15 cellular contexts compared by ENCODE assay signal in genomic region chr22:22714600-22715361, GRCh38.
DNase-seq lines count a peak whose midpoint lies in the region; ATAC-seq and TF ChIP-seq lines count a peak whose summit lies in the region.
"Had no signal": no experiment of that assay in that cellular context is flagged by ENCODE, and none has a peak within 500 bp of the region (broad histone marks: within the 10 kb centered on the region; RNA-seq: fewer than 3 reads in every experiment).

No MANE protein-coding gene starts in this region.

- TF ChIP-seq CTCF in tibial nerve (IDR thresholded peaks at IDR 0.05): no peak

- TF ChIP-seq POLR2A in tibial nerve (IDR thresholded peaks at IDR 0.05): no peak

- H3K4me1 Mint-ChIP-seq in activated CD4-positive, alpha-beta T cell treated with anti-CD3 and anti-CD28 coated beads, Interleukin-2, amount 10 ng/mL, durations not matched to agents 7 days and 5 days: peaks cover 7% of the 10 kb centered on the region

- WGBS in tibial nerve, 2 donors: 67 to 68% methylated on average over 7 of the region's 7 CpGs

- no peaks in the 10 kb centered on the region for H3K9me3 ChIP-seq in tibial nerve

- peaks cover 2% of the 10 kb centered on the region for H3K27me3 Mint-ChIP-seq in activated CD4-positive, alpha-beta T cell treated with anti-CD3 and anti-CD28 coated beads, Interleukin-2, amount 10 ng/mL, durations not matched to agents 7 days and 5 days

- ATAC-seq in GM18868 (IDR thresholded peaks at IDR 0.05; ENCODE audit: unreplicated experiment) (peak; percentile 53), HG02763 (IDR thresholded peaks at IDR 0.05; ENCODE audit: unreplicated experiment) (peak; percentile 53)
- ATAC-seq: foreskin keratinocyte; HCT116; stimulated activated effector memory CD8-positive, alpha-beta T cell treated with anti-CD3 and anti-CD28 coated beads, Interleukin-12 subunit alpha, Interleukin-12 subunit beta, amount 100 ng/mL, for 72 hours had no signal

- no peak overlapping the region for H3K27ac ChIP-seq in tibial nerve
- H3K27ac ChIP-seq: foreskin keratinocyte, HL-60 had no signal

- no peak overlapping the region for H3K4me3 ChIP-seq in tibial nerve

- H3K4me1 ChIP-seq in tibial nerve: no peaks in the 10 kb centered on the region
- H3K4me1 ChIP-seq: foreskin keratinocyte had no signal

- H3K9me3 Mint-ChIP-seq in activated CD4-positive, alpha-beta T cell treated with anti-CD3 and anti-CD28 coated beads, Interleukin-2, amount 10 ng/mL, durations not matched to agents 7 days and 5 days: no peaks in the 10 kb centered on the region
- H3K9me3 Mint-ChIP-seq: stimulated activated effector memory CD8-positive, alpha-beta T cell treated with anti-CD3 and anti-CD28 coated beads, Interleukin-12 subunit alpha, Interleukin-12 subunit beta, amount 100 ng/mL, for 72 hours had no signal

- no peaks in the 10 kb centered on the region for H3K36me3 ChIP-seq in tibial nerve

- no peak overlapping the region for H3K27ac Mint-ChIP-seq in activated CD4-positive, alpha-beta T cell treated with anti-CD3 and anti-CD28 coated beads, Interleukin-2, amount 10 ng/mL, durations not matched to agents 7 days and 5 days

- H3K36me3 Mint-ChIP-seq in activated CD4-positive, alpha-beta T cell treated with anti-CD3 and anti-CD28 coated beads, Interleukin-2, amount 10 ng/mL, durations not matched to agents 7 days and 5 days (ENCODE audit: low read depth): no peaks in the 10 kb centered on the region
- H3K36me3 Mint-ChIP-seq: stimulated activated effector memory CD8-positive, alpha-beta T cell treated with anti-CD3 and anti-CD28 coated beads, Interleukin-12 subunit alpha, Interleukin-12 subunit beta, amount 100 ng/mL, for 72 hours had no signal

- H3K4me3 Mint-ChIP-seq in activated CD4-positive, alpha-beta T cell treated with anti-CD3 and anti-CD28 coated beads, Interleukin-2, amount 10 ng/mL, durations not matched to agents 7 days and 5 days: no peak overlapping the region
- H3K4me3 Mint-ChIP-seq: stimulated activated effector memory CD8-positive, alpha-beta T cell treated with anti-CD3 and anti-CD28 coated beads, Interleukin-12 subunit alpha, Interleukin-12 subunit beta, amount 100 ng/mL, for 72 hours had no signal

- CTCF ChIA-PET in activated CD4-positive, alpha-beta T cell treated with anti-CD3 and anti-CD28 coated beads, Interleukin-2, amount 10 ng/mL, durations not matched to agents 7 days and 5 days (lab: Charles Lee): interaction anchor here (0.9 kb wide), 1 partner anchor 13 kb away, joined by 4 read pairs; no protein-coding TSS in a partner anchor

- peaks cover 0 to 4% of the 10 kb centered on the region in 2 donors for H3K27me3 ChIP-seq in tibial nerve
- H3K27me3 ChIP-seq: foreskin keratinocyte had no signal

- peak in 1 of 2 donors; percentile 55 for TF ChIP-seq EP300 in tibial nerve (IDR thresholded peaks at IDR 0.05)

- POLR2A ChIA-PET in activated CD4-positive, alpha-beta T cell treated with anti-CD3 and anti-CD28 coated beads, Interleukin-2, amount 10 ng/mL, durations not matched to agents 7 days and 5 days (lab: Charles Lee): no interaction called here

- DNase-seq in SIG-M5 (lab: John Stamatoyannopoulos, UW) (peak; percentile 32), pons (ENCODE audit: low spot score) (peak; percentile 65), tibial nerve (ENCODE audit: low spot score in 2 of 2) (no peak)
- DNase-seq in stimulated activated CD4-positive, alpha-beta T cell treated with anti-CD3 and anti-CD28 coated beads, Interleukin-4, amount 100 ng/mL, for 1 hour: no peak
- no peak for DNase-seq in activated CD4-positive, alpha-beta T cell treated with anti-CD3 and anti-CD28 coated beads, Interleukin-2, amount 10 ng/mL, durations not matched to agents 7 days and 5 days
- DNase-seq: Calu3, foreskin keratinocyte, NCI-H1092 treated with DMSO at 0.1 percent for 48 hours, NCI-H748 treated with DMSO at 0.1 percent for 48 hours, nucleus accumbens had no signal

Comparison
In these comparisons a context has a peak if more than half of its experiments do, and no peak if none do; other contexts are left out.
1. DNase-seq: peak in SIG-M5 (single experiment) and pons (single experiment); none in stimulated activated CD4-positive, alpha-beta T cell treated with anti-CD3 and anti-CD28 coated beads, Interleukin-4, amount 100 ng/mL, for 1 hour (single experiment), tibial nerve (0 of 2) and activated CD4-positive, alpha-beta T cell treated with anti-CD3 and anti-CD28 coated beads, Interleukin-2, amount 10 ng/mL, durations not matched to agents 7 days and 5 days (single experiment).